ENCODE assay signal across 16 cellular contexts in the genomic region with DNA sequence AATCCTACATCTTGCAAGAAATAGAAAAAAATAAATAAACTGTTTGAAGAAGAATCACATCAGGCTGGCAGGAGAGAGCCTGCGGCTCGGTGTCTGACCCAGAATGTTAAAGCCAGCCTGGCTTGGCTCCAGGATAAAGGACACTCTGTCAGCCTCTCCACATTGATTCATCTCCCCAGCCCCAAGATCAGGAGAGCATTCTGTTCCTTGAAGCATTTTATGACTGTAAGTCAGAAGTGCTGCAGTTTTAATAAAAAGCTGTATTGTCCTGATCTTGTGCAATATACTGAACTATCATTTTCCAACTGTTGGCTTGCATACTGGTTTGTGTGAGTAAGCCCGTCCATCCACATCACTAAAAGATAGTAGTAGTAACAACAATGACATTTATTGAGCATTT.
"Had no signal": no experiment of that assay in that cellular context is flagged by ENCODE, and none has a peak within 500 bp of the region (broad histone marks: within the 10 kb centered on the region; RNA-seq: fewer than 3 reads in every experiment).

No MANE protein-coding gene starts in this region.

- H3K27ac ChIP-seq: coronary artery, epithelial cell of prostate, gastroesophageal sphincter, skin epidermis, stomach, vagina had no signal

- H3K9me3 ChIP-seq: vagina had no signal

- H3K27me3 ChIP-seq: gastroesophageal sphincter, stomach, vagina had no signal

- ATAC-seq: activated CD8-positive, alpha-beta T cell treated with anti-CD3 and anti-CD28 coated beads for 36 hours; activated T-cell treated with anti-CD3 and anti-CD28 coated beads, Interleukin-2, amount 50 U/mL, for 72 hours; gastroesophageal sphincter had no signal

- H3K4me1 ChIP-seq: stomach, vagina had no signal

- DNase-seq: activated CD4-positive, alpha-beta T cell treated with anti-CD3 and anti-CD28 coated beads for 4 hours; activated CD8-positive, alpha-beta memory T cell treated with anti-CD3 and anti-CD28 coated beads, Interleukin-2, amount 50 U/mL, for 4 hours; activated CD8-positive, alpha-beta T cell treated with anti-CD3 and anti-CD28 coated beads for 36 hours; activated naive CD4-positive, alpha-beta T cell; activated T-cell treated with anti-CD3 and anti-CD28 coated beads, Interleukin-2, amount 50 U/mL, for 72 hours; effector memory CD4-positive, alpha-beta T cell; hippocampal formation; mesenchymal stem cell; nephron progenitor cell; stimulated activated CD4-positive, alpha-beta T cell treated with anti-CD3 and anti-CD28 coated beads, Interleukin-4, amount 100 ng/mL, for 4 hours; stomach had no signal

- H3K4me3 ChIP-seq: coronary artery, gastroesophageal sphincter, skin epidermis, stomach, vagina had no signal

- H3K36me3 ChIP-seq: gastroesophageal sphincter, stomach, vagina had no signal
